ENCODE assay signal across 12 cellular contexts in the genomic region with DNA sequence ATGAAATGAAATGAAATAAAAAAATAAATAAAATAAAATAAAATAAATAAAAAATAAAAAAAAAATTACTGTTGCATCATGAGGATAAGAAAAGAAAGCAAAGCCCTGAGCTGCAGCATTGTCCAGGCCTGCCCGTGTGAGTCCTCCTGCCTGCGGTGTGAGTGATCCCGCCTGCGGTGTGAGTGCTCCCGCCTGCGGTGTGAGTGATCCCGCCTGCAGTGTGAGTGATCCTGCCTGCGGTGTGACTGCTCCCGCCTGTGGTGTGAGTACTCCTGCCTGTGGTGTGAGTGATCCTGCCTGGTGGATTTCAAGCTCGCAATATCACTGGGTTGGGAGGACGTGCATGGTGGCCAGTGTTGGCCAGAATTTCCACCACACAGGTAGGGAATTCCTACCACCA.
"Had no signal": no experiment of that assay in that cellular context is flagged by ENCODE, and none has a peak within 500 bp of the region (broad histone marks: within the 10 kb centered on the region; RNA-seq: fewer than 3 reads in every experiment).

No MANE protein-coding gene starts in this region.

- DNase-seq: activated effector memory CD4-positive, alpha-beta T cell treated with Interleukin-2 at 50 U/mL for 16 hours; activated naive CD8-positive, alpha-beta T cell treated with anti-CD3 and anti-CD28 coated beads, Interleukin-2, amount 10 ng/mL, durations not matched to agents 7 days and 5 days; anterior cingulate cortex; foreskin melanocyte; midbrain; small intestine; tibial artery; uterus had no signal

- H3K9me3 ChIP-seq: breast epithelium, tibial artery, uterus had no signal

- H3K4me1 ChIP-seq: breast epithelium, uterus had no signal

- FAIRE-seq: endothelial cell of umbilical vein, keratinocyte, small intestine had no signal

- H3K4me3 ChIP-seq: breast epithelium, tibial artery, uterus had no signal

- H3K36me3 ChIP-seq: breast epithelium, tibial artery, uterus had no signal

- ATAC-seq: activated CD4-positive, CD25-positive, alpha-beta regulatory T cell treated with anti-CD3 and anti-CD28 coated beads, Interleukin-2, amount 50 U/mL, for 24 hours had no signal

- H3K27ac ChIP-seq: breast epithelium, tibial artery, uterus had no signal

- H3K27me3 ChIP-seq: breast epithelium, uterus had no signal
